8 cellular contexts compared by ENCODE assay signal in genomic region chr4:77994194-77994721, GRCh38.
DNase-seq lines count a peak whose midpoint lies in the region; ATAC-seq and TF ChIP-seq lines count a peak whose summit lies in the region.

No MANE protein-coding gene starts in this region.

- no peaks in the 10 kb centered on the region for H3K36me3 Mint-ChIP-seq in activated CD4-positive, alpha-beta T cell treated with anti-CD3 and anti-CD28 coated beads for 36 hours (ENCODE audit: low read depth)
- H3K36me3 Mint-ChIP-seq in brain, result no peaks in the 10 kb centered on the region

- H3K27me3 Mint-ChIP-seq in activated CD4-positive, alpha-beta T cell treated with anti-CD3 and anti-CD28 coated beads for 36 hours, result peaks cover 15% of the 10 kb centered on the region
- no peaks in the 10 kb centered on the region for H3K27me3 Mint-ChIP-seq in brain

- intact Hi-C loops in activated CD4-positive, alpha-beta T cell treated with anti-CD3 and anti-CD28 coated beads for 36 hours (cut with DNase I, micrococcal nuclease), result loop anchor here in 1 of 2 experiments (10.0 kb wide), 1 partner anchor 521 kb away; no protein-coding TSS in a partner anchor
- intact Hi-C loops in left colon (cut with DNase I, micrococcal nuclease), result no loop called here

- H3K9me3 Mint-ChIP-seq in activated CD4-positive, alpha-beta T cell treated with anti-CD3 and anti-CD28 coated beads for 36 hours (ENCODE audit: low read depth), result no peaks in the 10 kb centered on the region
- H3K9me3 Mint-ChIP-seq in brain, result no peaks in the 10 kb centered on the region

- CTCF ChIA-PET in activated CD4-positive, alpha-beta T cell treated with anti-CD3 and anti-CD28 coated beads for 36 hours (lab: Charles Lee), result interaction anchor here (0.6 to 2.1 kb wide), 5 partner anchors 10 to 524 kb away, joined by 3 to 8 read pairs (median 3); no protein-coding TSS in a partner anchor

- no peaks in the 10 kb centered on the region for H3K4me1 Mint-ChIP-seq in activated CD4-positive, alpha-beta T cell treated with anti-CD3 and anti-CD28 coated beads for 36 hours
- H3K4me1 Mint-ChIP-seq in brain, result peaks cover 30% of the 10 kb centered on the region

- POLR2A ChIA-PET in activated CD4-positive, alpha-beta T cell treated with anti-CD3 and anti-CD28 coated beads for 36 hours (lab: Charles Lee), result interaction anchor here (0.6 kb wide), 1 partner anchor 187 kb away, joined by 5 read pairs; no protein-coding TSS in a partner anchor

- ATAC-seq in activated CD4-positive, alpha-beta T cell treated with anti-CD3 and anti-CD28 coated beads for 36 hours, result peak; percentile 47
- ATAC-seq in HG03378 (IDR thresholded peaks at IDR 0.05; ENCODE audit: unreplicated experiment) (peak; percentile 55), left colon (peak; percentile 70)

- DNase-seq in activated CD4-positive, alpha-beta T cell treated with anti-CD3 and anti-CD28 coated beads for 36 hours, result peak; percentile 14
- no peak for DNase-seq in activated CD4-positive, alpha-beta T cell treated with anti-CD3 and anti-CD28 coated beads for 4 hours
- DNase-seq in left colon (no peak), DMS53 treated with DMSO at 0.1 percent for 48 hours (lab: John Stamatoyannopoulos, UW; ENCODE audit: unreplicated experiment) (no peak), SIG-M5 (lab: John Stamatoyannopoulos, UW) (no peak), occipital lobe (lab: John Stamatoyannopoulos, UW) (no peak)

- peak; percentile 65 to 75 for TF ChIP-seq CTCF in brain (conservative IDR thresholded peaks at IDR 0.05)

- H3K27ac Mint-ChIP-seq in activated CD4-positive, alpha-beta T cell treated with anti-CD3 and anti-CD28 coated beads for 36 hours, result no peak overlapping the region
- H3K27ac Mint-ChIP-seq in brain, result no peak overlapping the region

- no peak overlapping the region for H3K4me3 Mint-ChIP-seq in activated CD4-positive, alpha-beta T cell treated with anti-CD3 and anti-CD28 coated beads for 36 hours
- no peak overlapping the region for H3K4me3 Mint-ChIP-seq in brain
